ENCODE assay signal across 27 cellular contexts in the genomic region with DNA sequence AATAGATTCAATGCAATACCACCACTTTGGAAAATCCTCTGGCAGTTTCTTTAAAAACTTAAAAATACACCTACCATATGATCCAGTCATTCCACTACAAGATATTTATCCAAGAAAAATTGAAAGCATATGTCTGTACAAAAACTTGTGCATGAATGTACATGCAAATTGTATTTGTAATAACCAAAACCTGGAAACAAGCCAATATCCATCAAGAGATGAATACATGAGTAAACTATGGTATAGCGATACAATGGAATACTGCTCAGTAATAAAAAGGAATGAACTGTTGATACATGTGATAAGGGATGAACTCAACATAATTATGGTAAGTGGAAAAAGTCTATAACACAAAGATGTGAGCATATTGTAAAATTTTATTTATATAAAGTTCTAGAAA.
"Had no signal": no experiment of that assay in that cellular context is flagged by ENCODE, and none has a peak within 500 bp of the region (broad histone marks: within the 10 kb centered on the region; RNA-seq: fewer than 3 reads in every experiment).

No MANE protein-coding gene starts in this region.

- FAIRE-seq: colon, endothelial cell of umbilical vein had no signal

- ATAC-seq: activated T-helper 17 cell treated with anti-CD3 and anti-CD28 coated beads, Interleukin-2, amount 50 U/mL, for 72 hours; effector memory CD8-positive, alpha-beta T cell; gastrocnemius medialis; right cardiac atrium had no signal

- H3K9me3 ChIP-seq: adrenal gland, ascending aorta, esophagus squamous epithelium, gastrocnemius medialis, neutrophil, thoracic aorta, vagina had no signal

- H3K36me3 ChIP-seq: adrenal gland, ascending aorta, esophagus squamous epithelium, gastrocnemius medialis, neutrophil, thoracic aorta, vagina had no signal

- H3K27ac Mint-ChIP-seq: activated naive CD8-positive, alpha-beta T cell; activated T-cell treated with anti-CD3 and anti-CD28 coated beads, Interleukin-2, amount 50 U/mL, for 24 hours; activated T-helper 17 cell treated with anti-CD3 and anti-CD28 coated beads, Interleukin-2, amount 50 U/mL, for 72 hours; effector memory CD8-positive, alpha-beta T cell; memory B cell; nephron; type B pancreatic cell had no signal

- H3K9me3 Mint-ChIP-seq: activated T-cell treated with anti-CD3 and anti-CD28 coated beads, Interleukin-2, amount 50 U/mL, for 24 hours; activated T-helper 17 cell treated with anti-CD3 and anti-CD28 coated beads, Interleukin-2, amount 50 U/mL, for 72 hours; central memory CD8-positive, alpha-beta T cell; memory B cell; nephron; type B pancreatic cell had no signal

- H3K27me3 Mint-ChIP-seq: activated naive CD8-positive, alpha-beta T cell; activated T-cell treated with anti-CD3 and anti-CD28 coated beads, Interleukin-2, amount 50 U/mL, for 24 hours; activated T-helper 17 cell treated with anti-CD3 and anti-CD28 coated beads, Interleukin-2, amount 50 U/mL, for 72 hours; central memory CD8-positive, alpha-beta T cell; effector memory CD8-positive, alpha-beta T cell; memory B cell; type B pancreatic cell had no signal

- DNase-seq: activated CD4-positive, alpha-beta T cell treated with anti-CD3 and anti-CD28 coated beads, Interleukin-2, amount 50 U/mL, for 4 hours; activated CD8-positive, alpha-beta memory T cell treated with anti-CD3 and anti-CD28 coated beads for 24 hours; activated CD8-positive, alpha-beta memory T cell treated with anti-CD3 and anti-CD28 coated beads, Interleukin-2, amount 50 U/mL, for 4 hours; activated naive CD4-positive, alpha-beta T cell; activated T-cell treated with anti-CD3 and anti-CD28 coated beads, Interleukin-2, amount 50 U/mL, for 24 hours; adrenal gland; dorsolateral prefrontal cortex; effector memory CD8-positive, alpha-beta T cell; esophagus squamous epithelium; gastrocnemius medialis; hypothalamus; right cardiac atrium; stimulated activated CD4-positive, alpha-beta T cell treated with anti-CD3 and anti-CD28 coated beads, Interleukin-4, amount 100 ng/mL, for 24 hours; stimulated activated naive CD4-positive, alpha-beta T cell treated with Interleukin-2 at 50 U/mL for 16 hours had no signal

- H3K4me1 ChIP-seq: adrenal gland, ascending aorta, esophagus squamous epithelium, gastrocnemius medialis, parathyroid adenoma, vagina had no signal

- H3K27ac ChIP-seq: adrenal gland, ascending aorta, dorsolateral prefrontal cortex, esophagus squamous epithelium, gastrocnemius medialis, neutrophil, parathyroid adenoma, thoracic aorta, vagina had no signal

- H3K4me3 Mint-ChIP-seq: activated naive CD8-positive, alpha-beta T cell; activated T-cell treated with anti-CD3 and anti-CD28 coated beads, Interleukin-2, amount 50 U/mL, for 24 hours; activated T-helper 17 cell treated with anti-CD3 and anti-CD28 coated beads, Interleukin-2, amount 50 U/mL, for 72 hours; central memory CD8-positive, alpha-beta T cell; effector memory CD8-positive, alpha-beta T cell; memory B cell; nephron; type B pancreatic cell had no signal

- H2AFZ ChIP-seq: parathyroid adenoma had no signal

- H3K27me3 ChIP-seq: adrenal gland, ascending aorta, dorsolateral prefrontal cortex, esophagus squamous epithelium, gastrocnemius medialis, neutrophil, vagina had no signal

- H3K4me1 Mint-ChIP-seq: activated T-helper 17 cell treated with anti-CD3 and anti-CD28 coated beads, Interleukin-2, amount 50 U/mL, for 72 hours; central memory CD8-positive, alpha-beta T cell; memory B cell had no signal

- H3K4me3 ChIP-seq: adrenal gland, ascending aorta, dorsolateral prefrontal cortex, esophagus squamous epithelium, gastrocnemius medialis, thoracic aorta, vagina had no signal

- H3K36me3 Mint-ChIP-seq: activated naive CD8-positive, alpha-beta T cell; memory B cell; type B pancreatic cell had no signal

- H3K9ac ChIP-seq: parathyroid adenoma had no signal

- H3K79me2 ChIP-seq: parathyroid adenoma had no signal
